ENCODE assay signal across 8 cellular contexts in the genomic region with DNA sequence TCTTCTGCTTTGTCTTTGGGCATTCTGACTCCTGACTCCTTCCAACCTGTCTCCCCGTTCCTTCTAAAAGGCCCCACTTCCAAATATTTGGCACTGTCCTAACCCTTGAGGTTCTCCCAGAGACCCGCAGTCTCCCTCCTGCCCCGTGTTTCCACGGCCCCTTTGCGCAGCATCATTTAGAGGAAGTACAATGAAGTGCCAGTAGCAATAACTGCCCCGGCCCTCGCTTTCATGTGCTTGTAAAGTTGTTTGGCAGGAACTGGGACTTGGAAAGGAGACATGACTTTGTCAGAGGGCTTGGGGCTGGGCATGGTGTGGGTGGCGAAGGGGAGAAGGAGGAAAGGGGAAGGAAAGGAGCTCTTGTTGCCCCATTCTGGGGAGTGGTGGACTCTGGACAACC. TPM values are rescaled to one million over a fixed set of nuclear protein-coding genes. Genes with fewer than 3 reads are reported as not detected.
A peak's percentile ranks its signal among the peaks of the same experiment; 100 is the strongest.
DNase-seq lines count a peak whose midpoint lies in the region; ATAC-seq and TF ChIP-seq lines count a peak whose summit lies in the region.

No MANE protein-coding gene starts in this region.

- BruUV-seq in Calu3 (replicated peaks; lab: Mats Ljungman, UMichigan) = no TSS peak

- no peak overlapping the region for H3K4me2 ChIP-seq in Karpas-422 (ENCODE audit: low read depth, low read length, poor library complexity, severe bottlenecking)

- TF ChIP-seq CTCF in Calu3 (IDR thresholded peaks at IDR 0.05; ENCODE audit: unreplicated experiment) (no peak), endothelial cell (IDR thresholded peaks at IDR 0.05; ENCODE audit: unreplicated experiment) (no peak)

- no peaks in the 10 kb centered on the region for H3K79me2 ChIP-seq in Karpas-422 (ENCODE audit: low read length)

- H3K4me1 Mint-ChIP-seq in Calu3 (ENCODE audit: low read depth, unreplicated experiment) (peaks cover 65% of the 10 kb centered on the region), endothelial cell (ENCODE audit: unreplicated experiment) (peaks cover 21% of the 10 kb centered on the region)

- intact Hi-C loops in Calu3 (cut with micrococcal nuclease; ENCODE audit: unreplicated experiment) = loop anchor here (5.0 kb wide), 2 partner anchors 214 to 251 kb away; no protein-coding TSS in a partner anchor

- H3K27me3 Mint-ChIP-seq in Calu3 (ENCODE audit: unreplicated experiment) (no peaks in the 10 kb centered on the region), endothelial cell (ENCODE audit: unreplicated experiment) (peaks cover 8% of the 10 kb centered on the region)

- H3K9me3 Mint-ChIP-seq in Calu3 (ENCODE audit: low read depth, unreplicated experiment) (no peaks in the 10 kb centered on the region), endothelial cell (ENCODE audit: unreplicated experiment) (no peaks in the 10 kb centered on the region)

- H3K9me3 ChIP-seq in SJSA1 (replicated peaks) = no peaks in the 10 kb centered on the region
- H3K9me3 ChIP-seq in Karpas-422 (ENCODE audit: low read length) = no peaks in the 10 kb centered on the region

- peak; percentile 34 for DNase-seq in Calu3
- DNase-seq in SJSA1 (ENCODE audit: low read depth in 1 of 2, low spot score in 2 of 2) = no peak
- DNase-seq in endothelial cell (ENCODE audit: low spot score) = no peak
- DNase-seq in pons (ENCODE audit: low spot score) = peak; percentile 61
- DNase-seq in NCI-H82 treated with DMSO at 0.1 percent for 48 hours (lab: John Stamatoyannopoulos, UW; ENCODE audit: unreplicated experiment) = no peak
- DNase-seq in Karpas-422 = no peak

- H3K4me3 Mint-ChIP-seq in Calu3 (ENCODE audit: low read depth, unreplicated experiment) = peak overlapping the region; percentile 87
- peak overlapping the region; percentile 54 for H3K4me3 Mint-ChIP-seq in endothelial cell (ENCODE audit: unreplicated experiment)

- H3K9ac ChIP-seq in Karpas-422 (ENCODE audit: low read length) = no peak overlapping the region

- no peaks in the 10 kb centered on the region for H4K20me1 ChIP-seq in Karpas-422 (ENCODE audit: insufficient read depth, low read depth, low read length)

- H3K27ac Mint-ChIP-seq in Calu3 (ENCODE audit: unreplicated experiment) (peak overlapping the region; percentile 65), endothelial cell (ENCODE audit: unreplicated experiment) (no peak overlapping the region)

- peaks cover 74% of the 10 kb centered on the region for H3K4me1 ChIP-seq in SJSA1 (replicated peaks)
- peaks cover 7% of the 10 kb centered on the region for H3K4me1 ChIP-seq in Karpas-422 (ENCODE audit: low read length)

- H3K36me3 ChIP-seq in SJSA1 (peaks cover 59% of the 10 kb centered on the region), Karpas-422 (ENCODE audit: insufficient read depth, low read length) (no peaks in the 10 kb centered on the region)

- H3K4me3 ChIP-seq in SJSA1 (no peak overlapping the region), Karpas-422 (ENCODE audit: low read length) (no peak overlapping the region)

- ATAC-seq in HG03378 (IDR thresholded peaks at IDR 0.05; ENCODE audit: unreplicated experiment) (no peak), GM19328 (IDR thresholded peaks at IDR 0.05; ENCODE audit: unreplicated experiment) (no peak)

- H2AFZ ChIP-seq in Karpas-422 (ENCODE audit: low read length) = no peak overlapping the region

- H3K36me3 Mint-ChIP-seq in Calu3 (ENCODE audit: insufficient read depth, unreplicated experiment) = peaks cover 70% of the 10 kb centered on the region
- peaks cover 10% of the 10 kb centered on the region for H3K36me3 Mint-ChIP-seq in endothelial cell (ENCODE audit: low read depth, unreplicated experiment)

- H3K27ac ChIP-seq in SJSA1 (0 out of 2 replicates have a peak overlapping the region, but pooled peaks have one; percentile 77), Karpas-422 (ENCODE audit: low read length) (no peak overlapping the region)

- CTCF ChIA-PET in Calu3 (lab: Charles Lee) = interaction anchor here (1.1 to 5.0 kb wide), 2 partner anchors 24 to 133 kb away, joined by 5 to 26 read pairs; no protein-coding TSS in a partner anchor

- H3K9me2 ChIP-seq in Karpas-422 (replicated peaks; ENCODE audit: insufficient read depth, low read length) = no peaks in the 10 kb centered on the region

- H3K27me3 ChIP-seq in SJSA1 (replicated peaks) (no peaks in the 10 kb centered on the region), Karpas-422 (ENCODE audit: low read length) (0 out of 2 replicates have a peak, but pooled peaks cover 4% of the 10 kb centered on the region)

RNA-seq across cellular contexts. Expression of a gene that starts 2.6 kb away (rescaled TPM):
- total RNA-seq in Calu3 (2022) (1,189 and 1,365 TPM in 2 replicates), endothelial cell (ENCODE audit: unreplicated experiment) (155 TPM)
- total RNA-seq in SJSA1 (2014; rRNA removed; shearing (Covaris generic)) = 102 and 121 TPM in 2 replicates
- 0.58 and 0.86 TPM in 2 replicates for total RNA-seq in Karpas-422 (2014; rRNA removed; shearing (Covaris generic); ENCODE audit: low replicate concordance)

Comparison
In these comparisons a context has a peak if more than half of its experiments do, and no peak if none do; other contexts are left out.
1. DNase-seq: peak in Calu3 (single experiment) and pons (single experiment); none in SJSA1 (0 of 2), endothelial cell (single experiment), NCI-H82 treated with DMSO at 0.1 percent for 48 hours (single experiment) and Karpas-422 (single experiment).
2. RNA of a gene that starts 2.6 kb away (total RNA-seq): 1,189 to 1,365 TPM in Calu3, 155 TPM in endothelial cell (single experiment) and 102 to 121 TPM in SJSA1; 0.58 to 0.86 TPM in Karpas-422; every median in the first group is over 10 times any median in the second.